In the genomic region with DNA sequence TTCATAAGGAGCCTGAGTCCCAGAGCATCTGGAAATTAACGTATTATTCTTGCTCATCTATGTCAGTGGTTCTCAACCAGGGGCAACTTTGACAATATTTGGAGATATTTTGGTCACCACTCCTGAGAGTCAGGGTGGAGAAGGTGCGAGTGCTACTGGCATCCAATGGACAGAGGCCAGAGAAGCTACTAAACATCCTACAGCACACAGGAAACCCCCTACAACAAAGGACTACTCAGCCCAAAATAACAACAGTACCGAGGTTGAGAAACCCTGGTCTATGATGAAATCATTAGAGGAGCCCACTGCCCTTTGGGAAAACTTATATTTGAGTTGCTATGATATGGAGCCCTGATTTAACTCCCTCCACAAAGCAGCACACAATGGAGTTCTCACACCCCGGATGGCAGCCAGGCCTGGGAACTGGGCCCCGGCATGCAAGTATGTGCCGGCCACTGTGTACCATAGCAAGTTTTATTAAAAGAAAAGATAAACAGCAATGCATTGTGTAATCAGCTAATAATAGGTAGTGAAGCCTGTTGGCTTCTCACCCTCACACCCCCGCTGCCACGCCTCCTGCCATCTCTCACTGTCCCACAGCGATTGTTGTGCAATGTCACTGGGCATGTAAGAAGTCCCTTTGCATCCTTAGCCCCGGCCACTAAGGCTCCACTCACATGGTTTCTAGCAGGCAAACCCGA, we compare ENCODE assay signal across 15 cellular contexts.
DNase-seq lines count a peak whose midpoint lies in the region; ATAC-seq and TF ChIP-seq lines count a peak whose summit lies in the region.
"Had no signal": no experiment of that assay in that cellular context is flagged by ENCODE, and none has a peak within 500 bp of the region (broad histone marks: within the 10 kb centered on the region; RNA-seq: fewer than 3 reads in every experiment).

No MANE protein-coding gene starts in this region.

- no peak overlapping the region for H3K4me3 Mint-ChIP-seq in effector memory CD8-positive, alpha-beta T cell

- intact Hi-C loops in heart right ventricle (cut with DNase I): loop anchor here in 1 of 10 donors (10.0 kb wide), 1 partner anchor 277 kb away; no protein-coding TSS in a partner anchor

- H3K27me3 Mint-ChIP-seq in effector memory CD8-positive, alpha-beta T cell: peaks cover 17 to 28% of the 10 kb centered on the region in 2 donors

- H3K9me3 ChIP-seq in heart right ventricle (peaks cover 0 to 7% (median 0%) of the 10 kb centered on the region in 11 donors), neutrophil (no peaks in the 10 kb centered on the region)
- H3K9me3 ChIP-seq: uterus had no signal

- H3K36me3 ChIP-seq in heart right ventricle: no peaks in the 10 kb centered on the region
- H3K36me3 ChIP-seq in neutrophil: no peaks in the 10 kb centered on the region
- H3K36me3 ChIP-seq: sigmoid colon, uterus had no signal

- H3K36me3 Mint-ChIP-seq in effector memory CD8-positive, alpha-beta T cell (ENCODE audit: insufficient read depth): peaks cover 3% of the 10 kb centered on the region

- TF ChIP-seq CTCF in heart right ventricle (IDR thresholded peaks at IDR 0.05) (no peak), neutrophil (IDR thresholded peaks at IDR 0.05) (no peak)

- H3K9me3 Mint-ChIP-seq in effector memory CD8-positive, alpha-beta T cell: no peaks in the 10 kb centered on the region

- ATAC-seq in heart right ventricle (peak; percentile 82 to 95 (median 92)), HG03135 (IDR thresholded peaks at IDR 0.05; ENCODE audit: unreplicated experiment) (no peak), GM21825 (IDR thresholded peaks at IDR 0.05; ENCODE audit: unreplicated experiment) (no peak)
- ATAC-seq in effector memory CD8-positive, alpha-beta T cell (replicated peaks): no peak

- peak overlapping the region; percentile 77 to 96 (median 87) for H3K27ac ChIP-seq in heart right ventricle
- H3K27ac ChIP-seq in neutrophil: peak overlapping the region; percentile 1
- H3K27ac ChIP-seq: KMS-11, sigmoid colon, uterus had no signal

- peaks cover 7 to 50% (median 25%) of the 10 kb centered on the region in 9 donors for H3K4me1 ChIP-seq in heart right ventricle
- H3K4me1 ChIP-seq in neutrophil (ENCODE audit: control insufficient read depth in 1 of 2, insufficient read depth in 1 of 2, low read depth in 1 of 2, low read length in 1 of 2): peaks cover 22 to 65% of the 10 kb centered on the region in 2 experiments
- H3K4me1 ChIP-seq: sigmoid colon, uterus had no signal

- WGBS in heart right ventricle, 2 donors: 43 to 57% methylated on average over 11 of the region's 11 CpGs

- no peak overlapping the region for H3K27ac Mint-ChIP-seq in effector memory CD8-positive, alpha-beta T cell

- H3K4me1 Mint-ChIP-seq in effector memory CD8-positive, alpha-beta T cell (ENCODE audit: low read depth in 2 of 2): peaks cover 6 to 8% of the 10 kb centered on the region in 2 donors

- DNase-seq in AG20443 (ENCODE audit: low spot score) (peak; percentile 32), OCI-M1 (lab: John Stamatoyannopoulos, UW) (peak; percentile 68), heart right ventricle (peak; percentile 76 to 83), NCI-H748 treated with DMSO at 0.1 percent for 48 hours (lab: John Stamatoyannopoulos, UW) (no peak)
- DNase-seq in effector memory CD8-positive, alpha-beta T cell: no peak
- DNase-seq: activated CD8-positive, alpha-beta memory T cell treated with anti-CD3 and anti-CD28 coated beads, Interleukin-2, amount 50 U/mL, for 48 hours; DND-41; HCEC 1CT; mesenchymal stem cell; uterus had no signal

- no peaks in the 10 kb centered on the region for H3K27me3 ChIP-seq in heart right ventricle
- H3K27me3 ChIP-seq in neutrophil: no peaks in the 10 kb centered on the region
- H3K27me3 ChIP-seq: sigmoid colon, uterus had no signal

- H3K4me3 ChIP-seq in heart right ventricle: no peak overlapping the region
- H3K4me3 ChIP-seq in neutrophil (ENCODE audit: low read depth in 1 of 2, low read length in 1 of 2): no peak overlapping the region
- H3K4me3 ChIP-seq: sigmoid colon, uterus had no signal

Comparison
In these comparisons a context has a peak if more than half of its experiments do, and no peak if none do; other contexts are left out.
1. DNase-seq: peak in AG20443 (single experiment), OCI-M1 (single experiment) and heart right ventricle (2 of 2); none in effector memory CD8-positive, alpha-beta T cell (0 of 3) and NCI-H748 treated with DMSO at 0.1 percent for 48 hours (single experiment).
2. ATAC-seq: peak in heart right ventricle (8 of 8); none in effector memory CD8-positive, alpha-beta T cell (single experiment), HG03135 (single experiment) and GM21825 (single experiment).